ENCODE assay signal across 1 cellular context in genomic region chr9:114108016-114108833, GRCh38.
TF ChIP-seq lines count a peak whose summit lies in the region.

No MANE protein-coding gene starts in this region.

TF ChIP-seq in GM12878, 131 proteins besides CTCF, POLR2A, EP300 and RAD21:
- TF ChIP-seq CHD2 (IDR thresholded peaks at IDR 0.05; ENCODE audit: borderline replicate concordance, low read depth, low read length) (no peak), SMC3 (IDR thresholded peaks at IDR 0.05; ENCODE audit: borderline replicate concordance, low read length) (peak; percentile 57)
